34 cellular contexts compared by ENCODE assay signal in the genomic region with DNA sequence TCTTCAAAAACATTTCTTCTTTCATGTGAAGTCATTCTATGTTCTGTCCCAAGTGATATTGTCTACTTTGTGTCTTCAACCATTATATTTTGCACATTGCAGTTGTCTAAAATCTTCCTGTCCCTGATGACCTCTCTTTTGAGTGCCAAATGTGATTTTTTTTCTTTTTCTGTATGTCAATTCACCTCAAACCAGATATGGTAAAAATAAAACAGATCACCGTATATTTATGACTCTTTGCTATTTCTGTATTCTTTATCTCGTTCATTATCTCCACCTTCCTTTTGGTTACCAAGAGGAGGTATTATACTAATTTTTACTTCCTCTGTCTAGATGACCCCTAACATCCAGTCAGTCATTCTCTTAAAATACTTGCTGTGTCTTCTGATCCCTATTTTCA.
"Had no signal": no experiment of that assay in that cellular context is flagged by ENCODE, and none has a peak within 500 bp of the region (broad histone marks: within the 10 kb centered on the region; RNA-seq: fewer than 3 reads in every experiment).

No MANE protein-coding gene starts in this region.

- DNase-seq: Karpas-422, Kasumi-1, KG1, MG63, MM.1S, MV-4-11, NCI-H1048, NCI-H1092, NCI-H1092 treated with DMSO at 0.1 percent for 48 hours, NCI-H1105, NCI-H1105 treated with DMSO at 0.1 percent for 48 hours, NCI-H1417, NCI-H1417 treated with DMSO at 0.1 percent for 48 hours, NCI-H1436, NCI-H1436 treated with DMSO at 0.1 percent for 48 hours, NCI-H146, NCI-H1694, NCI-H1694 treated with DMSO at 0.1 percent for 48 hours, NCI-H187, NCI-H187 treated with DMSO at 0.1 percent for 48 hours, NCI-H1930, NCI-H2029, NCI-H2029 treated with DMSO at 0.1 percent for 48 hours, NCI-H2081, NCI-H2081 treated with DMSO at 0.1 percent for 48 hours, NCI-H2107, NCI-H2171, NCI-H2171 treated with DMSO at 0.1 percent for 48 hours, NCI-H2227 treated with DMSO at 0.1 percent for 48 hours, NCI-H226, NCI-H345, NCI-H446, NCI-H446 treated with DMSO at 0.1 percent for 48 hours had no signal

- H3K27ac ChIP-seq: KMS-11 had no signal

- H3K36me3 ChIP-seq: MG63 had no signal

- H3K27me3 ChIP-seq: MG63 had no signal

- H3K9me3 ChIP-seq: MG63 had no signal

- H3K4me2 ChIP-seq: KMS-11 had no signal

- H3K9ac ChIP-seq: KMS-11 had no signal

- H3K4me3 ChIP-seq: MG63 had no signal
